Comparison of ENCODE assay signal across 17 cellular contexts in genomic region chr7:66948480-66949109, GRCh38.
"Had no signal": no experiment of that assay in that cellular context is flagged by ENCODE, and none has a peak within 500 bp of the region (broad histone marks: within the 10 kb centered on the region; RNA-seq: fewer than 3 reads in every experiment).

No MANE protein-coding gene starts in this region.

- H3K4me3 ChIP-seq: dorsolateral prefrontal cortex, gastrocnemius medialis, heart right ventricle, neural progenitor cell, ovary had no signal

- ATAC-seq: gastrocnemius medialis; heart right ventricle; left lobe of liver; natural killer cell treated with Interleukin-12 subunit alpha and Interleukin-12 subunit beta and Interleukin-15 and Interleukin-18, amount 100 ng/mL, for 72 hours; right cardiac atrium had no signal

- H3K36me3 ChIP-seq: neural progenitor cell, ovary had no signal

- DNase-seq: cortex of kidney; dorsolateral prefrontal cortex; effector CD8-positive, alpha-beta T cell; gastrocnemius medialis; heart right ventricle; islet precursor cell; midbrain; nucleus accumbens; ovary; right cardiac atrium; small intestine; stimulated activated CD4-positive, alpha-beta T cell treated with anti-CD3 and anti-CD28 coated beads, Interleukin-2, amount 100 ng/mL, for 48 hours; stimulated activated naive CD4-positive, alpha-beta T cell treated with Interleukin-2 at 50 U/mL for 16 hours; trophoblast cell had no signal

- H3K27ac ChIP-seq: gastrocnemius medialis, heart right ventricle, neural progenitor cell, ovary had no signal

- H3K9ac ChIP-seq: neural progenitor cell had no signal

- H2AFZ ChIP-seq: neural progenitor cell had no signal

- H3K4me1 ChIP-seq: gastrocnemius medialis, neural progenitor cell had no signal

- H3K4me2 ChIP-seq: neural progenitor cell had no signal

- H3K9me3 ChIP-seq: gastrocnemius medialis, heart right ventricle, ovary had no signal

- H3K27me3 ChIP-seq: dorsolateral prefrontal cortex, gastrocnemius medialis, heart right ventricle, neural progenitor cell, ovary had no signal
